ENCODE assay signal across 8 cellular contexts in the genomic region with DNA sequence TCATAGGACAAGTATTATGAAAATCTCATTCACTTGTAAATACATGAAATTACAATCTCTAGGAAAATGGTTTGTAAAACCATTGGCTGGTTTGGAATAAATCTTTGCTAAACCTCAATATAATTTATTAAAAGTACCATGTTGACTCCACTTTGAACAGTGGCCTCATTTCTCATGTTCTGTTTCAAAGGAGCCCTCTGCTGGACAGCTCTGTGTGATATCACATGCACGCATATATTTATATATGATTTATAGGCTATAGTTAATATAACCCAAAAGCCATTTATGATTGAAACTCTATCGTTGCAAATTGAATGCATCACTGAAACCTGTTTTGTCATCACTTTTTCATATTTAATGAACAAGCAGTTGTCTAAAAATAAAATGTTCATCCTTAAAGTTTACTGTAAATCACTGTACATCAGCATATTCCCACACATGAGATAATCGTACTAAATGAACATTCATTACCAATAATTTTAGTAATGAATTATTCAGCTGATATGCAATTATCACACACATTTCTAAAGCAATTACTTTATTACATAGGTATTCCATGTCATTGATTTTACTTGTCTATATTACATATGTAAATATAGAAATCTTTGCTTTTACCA.
DNase-seq lines count a peak whose midpoint lies in the region; ATAC-seq and TF ChIP-seq lines count a peak whose summit lies in the region.

No MANE protein-coding gene starts in this region.

- CTCF ChIA-PET in AG04450 (lab: Charles Lee) (interaction anchor here (0.6 to 1.8 kb wide), 4 partner anchors 37 to 857 kb away, joined by 3 to 8 read pairs (median 3); no protein-coding TSS in a partner anchor), RWPE1 (lab: Yijun Ruan, JAX) (interaction anchor here (0.6 kb wide), 3 partner anchors 188 to 1602 kb away, joined by 3 read pairs; no protein-coding TSS in a partner anchor)

- peaks cover 9% of the 10 kb centered on the region for H3K4me1 ChIP-seq in foreskin keratinocyte

- H3K4me3 ChIP-seq in AG04450 (ENCODE audit: low read depth, low read length), result no peak overlapping the region

- TF ChIP-seq CTCF in AG04450 (IDR thresholded peaks at IDR 0.05; ENCODE audit: low read depth, low read length), result peak; percentile 49
- peak; percentile 58 for TF ChIP-seq CTCF in RWPE1 (conservative IDR thresholded peaks at IDR 0.05; ENCODE audit: low read depth)
- TF ChIP-seq CTCF in foreskin keratinocyte (conservative IDR thresholded peaks at IDR 0.05), result peak; percentile 74

- no peak for ATAC-seq in foreskin keratinocyte
- no peak for ATAC-seq in stimulated activated naive CD8-positive, alpha-beta T cell treated with anti-CD3 and anti-CD28 coated beads, Interleukin-15, Interleukin-2, amounts not matched to agents 100 U/mL and 50 U/mL, for 24 hours
- ATAC-seq in GM21576 (IDR thresholded peaks at IDR 0.05; ENCODE audit: unreplicated experiment), result no peak
- no peak for ATAC-seq in GM19395 (IDR thresholded peaks at IDR 0.05; ENCODE audit: unreplicated experiment)

- POLR2A ChIA-PET in AG04450 (lab: Yijun Ruan, JAX), result no interaction called here
- POLR2A ChIA-PET in RWPE1 (lab: Yijun Ruan, JAX; ENCODE audit: low non-redundant PET), result no interaction called here

- H3K9me3 ChIP-seq in AG04450 (ENCODE audit: control insufficient read depth, insufficient read depth, low read length), result no peaks in the 10 kb centered on the region

- H3K27ac ChIP-seq in AG04450 (ENCODE audit: low read depth, low read length), result no peak overlapping the region
- H3K27ac ChIP-seq in RWPE1, result no peak overlapping the region
- H3K27ac ChIP-seq in foreskin keratinocyte, result no peak overlapping the region

- DNase-seq in AG04450 (ENCODE audit: low read depth, low spot score), result no peak
- peak; percentile 9 for DNase-seq in HS-27A (ENCODE audit: low read depth)
- DNase-seq in RWPE1 (ENCODE audit: low spot score), result peak; percentile 13
- peak in 1 of 2 donors; percentile 23 for DNase-seq in foreskin keratinocyte
- no peak for DNase-seq in activated CD8-positive, alpha-beta memory T cell treated with anti-CD3 and anti-CD28 coated beads, Interleukin-2, amount 50 U/mL, for 48 hours
- DNase-seq in stimulated activated naive CD8-positive, alpha-beta T cell treated with anti-CD3 and anti-CD28 coated beads, Interleukin-15, Interleukin-2, amounts not matched to agents 100 U/mL and 50 U/mL, for 24 hours, result no peak

- H3K27me3 ChIP-seq in AG04450 (ENCODE audit: control insufficient read depth, insufficient read depth, low read length), result no peaks in the 10 kb centered on the region
- peaks cover 2% of the 10 kb centered on the region for H3K27me3 ChIP-seq in foreskin keratinocyte

Comparison
In these comparisons a context has a peak if more than half of its experiments do, and no peak if none do; other contexts are left out.
1. DNase-seq: peak in HS-27A (single experiment) and RWPE1 (single experiment); none in AG04450 (single experiment), activated CD8-positive, alpha-beta memory T cell treated with anti-CD3 and anti-CD28 coated beads, Interleukin-2, amount 50 U/mL, for 48 hours (single experiment) and stimulated activated naive CD8-positive, alpha-beta T cell treated with anti-CD3 and anti-CD28 coated beads, Interleukin-15, Interleukin-2, amounts not matched to agents 100 U/mL and 50 U/mL, for 24 hours (single experiment).
2. Peak in every context shown above with its lines, with median percentiles within 50 percentile points of each other: CTCF ChIP-seq.